ENCODE assay signal across 7 cellular contexts in the genomic region with DNA sequence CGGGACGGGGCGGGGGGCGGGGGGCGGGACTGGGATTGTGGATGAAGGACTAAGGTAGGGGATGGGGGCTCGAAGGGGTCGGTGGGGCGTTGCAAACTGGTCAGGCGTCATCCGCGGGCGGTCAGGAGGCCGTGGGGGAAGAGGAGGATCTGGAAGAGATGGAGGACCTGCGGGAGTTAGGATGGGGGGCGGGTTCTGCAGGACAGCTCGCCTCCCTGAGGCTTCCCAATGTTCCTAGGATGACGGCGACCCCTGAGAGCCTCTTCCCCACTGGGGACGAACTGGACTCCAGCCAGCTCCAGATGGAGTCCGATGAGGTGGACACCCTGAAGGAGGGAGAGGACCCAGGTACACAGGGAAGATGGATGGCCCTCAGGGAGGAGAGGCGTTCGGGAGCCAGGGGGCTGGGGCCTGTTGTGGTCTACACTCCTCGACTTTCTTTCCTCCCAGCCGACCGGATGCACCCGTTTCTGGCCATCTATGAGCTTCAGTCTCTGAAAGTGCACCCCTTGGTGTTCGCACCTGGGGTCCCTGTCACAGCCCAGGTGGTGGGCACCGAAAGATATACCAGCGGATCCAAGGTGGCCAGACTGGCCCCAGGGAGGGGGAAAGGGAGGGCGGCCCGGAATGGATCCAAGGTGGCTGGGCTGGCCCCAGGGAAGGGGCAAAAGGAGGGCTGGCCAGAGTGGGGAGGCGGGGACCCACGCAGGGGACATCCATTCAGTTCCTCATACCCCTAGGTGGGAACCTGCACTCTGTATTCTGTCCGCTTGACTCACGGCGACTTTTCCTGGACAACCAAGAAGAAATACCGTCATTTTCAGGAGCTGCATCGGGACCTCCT. TPM values are rescaled to one million over a fixed set of nuclear protein-coding genes. Genes with fewer than 3 reads are reported as not detected.
A peak's percentile ranks its signal among the peaks of the same experiment; 100 is the strongest.
DNase-seq lines count a peak whose midpoint lies in the region; FAIRE-seq and TF ChIP-seq lines count a peak whose summit lies in the region.

No MANE protein-coding gene starts in this region.

- H3K4me3 ChIP-seq in astrocyte of the cerebellum (ENCODE audit: low read depth, low read length): peak overlapping the region; percentile 72
- H3K4me3 ChIP-seq in keratinocyte (ENCODE audit: control insufficient read depth in 2 of 3, extremely low read depth in 1 of 3, insufficient read depth in 2 of 3, low read depth in 1 of 3, low read length in 3 of 3): peak overlapping the region; percentile 64 to 85 (median 72)
- H3K4me3 ChIP-seq in stomach smooth muscle (ENCODE audit: low read length in 2 of 2): peak overlapping the region; percentile 51 to 77

- in situ Hi-C loops in astrocyte of the cerebellum (cut with HindIII; ENCODE audit: low sequenced_read_pairs): no loop called here

- H4K20me1 ChIP-seq in keratinocyte (ENCODE audit: control insufficient read depth, extremely low read depth, insufficient read depth, low read length): no peaks in the 10 kb centered on the region

- H3K4me2 ChIP-seq in keratinocyte (ENCODE audit: control insufficient read depth, extremely low read depth, insufficient read depth, low read depth, low read length): peak overlapping the region; percentile 86

- H3K9ac ChIP-seq in keratinocyte (ENCODE audit: control insufficient read depth, extremely low read depth, insufficient read depth, low read length): peak overlapping the region; percentile 44
- H3K9ac ChIP-seq in stomach smooth muscle (ENCODE audit: low read length in 2 of 2): peak overlapping the region; percentile 38 to 55

- H3K79me2 ChIP-seq in keratinocyte (ENCODE audit: control insufficient read depth, insufficient read depth, low read length): peaks cover 4% of the 10 kb centered on the region

- dilution Hi-C loops in keratinocyte (cut with MboI; ENCODE audit: extremely low pct_ligation_motif_present, low sequenced_read_pairs): no loop called here

- H3K27ac ChIP-seq in keratinocyte (ENCODE audit: control insufficient read depth, insufficient read depth, low read length) (no peak overlapping the region), stomach smooth muscle (ENCODE audit: low read length) (no peak overlapping the region)

- no peaks in the 10 kb centered on the region for H3K27me3 ChIP-seq in keratinocyte (ENCODE audit: control insufficient read depth, extremely low read depth, insufficient read depth, low read length)
- H3K27me3 ChIP-seq in stomach smooth muscle (ENCODE audit: control insufficient read depth in 1 of 2, insufficient read depth in 2 of 2, low read length in 2 of 2): no peaks in the 10 kb centered on the region

- H3K36me3 ChIP-seq in keratinocyte (ENCODE audit: control insufficient read depth in 2 of 2, extremely low read depth in 1 of 2, insufficient read depth in 2 of 2, low read length in 2 of 2) (peaks cover 15 to 16% of the 10 kb centered on the region in 2 experiments), stomach smooth muscle (ENCODE audit: control insufficient read depth in 2 of 2, insufficient read depth in 2 of 2, low read length in 2 of 2) (peaks cover 0 to 4% of the 10 kb centered on the region in 2 donors)

- H3K9me3 ChIP-seq in keratinocyte (ENCODE audit: control insufficient read depth, low read depth, low read length): no peaks in the 10 kb centered on the region
- no peaks in the 10 kb centered on the region for H3K9me3 ChIP-seq in stomach smooth muscle (ENCODE audit: control insufficient read depth in 2 of 2, low read length in 2 of 2)

- no peaks in the 10 kb centered on the region for H3K9me1 ChIP-seq in keratinocyte (ENCODE audit: control insufficient read depth, extremely low read depth, insufficient read depth, low read length)

- FAIRE-seq in HTR-8/SVneo (lab: Jason Lieb, UNC): no peak
- no peak for FAIRE-seq in keratinocyte (lab: Jason Lieb, UNC)

- peak; percentile 31 for DNase-seq in HTR-8/SVneo (ENCODE audit: insufficient read length, low spot score)
- DNase-seq in astrocyte of the cerebellum (ENCODE audit: low read depth): no peak
- no peak for DNase-seq in keratinocyte (ENCODE audit: low read depth, low spot score)
- DNase-seq in NCI-H526 treated with DMSO at 0.1 percent for 48 hours (lab: John Stamatoyannopoulos, UW): no peak
- DNase-seq in NCI-H510A (lab: John Stamatoyannopoulos, UW): no peak
- no peak for DNase-seq in stimulated activated CD4-positive, alpha-beta T cell treated with anti-CD3 and anti-CD28 coated beads, Interleukin-12 subunit alpha, Interleukin-12 subunit beta, amount 100 ng/mL, for 4 hours

- H2AFZ ChIP-seq in keratinocyte (ENCODE audit: control insufficient read depth, low read length): peak overlapping the region; percentile 37

- TF ChIP-seq CTCF in astrocyte of the cerebellum (IDR thresholded peaks at IDR 0.05; ENCODE audit: low read depth, low read length, missing control alignments) (no peak), keratinocyte (optimal IDR thresholded peaks at IDR 0.05 in 1 of 3, IDR thresholded peaks at IDR 0.05 in 1 of 3, conservative IDR thresholded peaks at IDR 0.05 in 1 of 3; ENCODE audit: extremely low read depth in 1 of 3, insufficient read depth in 2 of 3, low read length in 3 of 3) (no peak)

- H3K4me1 ChIP-seq in keratinocyte (ENCODE audit: control insufficient read depth, extremely low read depth, insufficient read depth, low read length) (peaks cover 15% of the 10 kb centered on the region), stomach smooth muscle (ENCODE audit: control insufficient read depth, insufficient read depth, low read length) (peaks cover 13% of the 10 kb centered on the region)

RNA-seq across cellular contexts. Expression of gene PLD2, which starts 0.8 kb away (rescaled TPM):
- polyA plus RNA-seq in keratinocyte: 27.9 to 48.6 TPM (median 33.3 TPM) in 3 replicates
- polyA plus RNA-seq in keratinocyte (2011; ENCODE audit: low read depth): 95.5 TPM
- 14.8 and 22.0 TPM in 2 replicates for polyA plus RNA-seq in keratinocyte (2011; cell fraction: cytosol; rRNA removed)
- 88.1 and 92.1 TPM in 2 replicates for polyA plus RNA-seq in keratinocyte (2011; cell fraction: nucleus; rRNA removed)
- 25.4 and 50.3 TPM in 2 replicates for polyA plus RNA-seq in keratinocyte (2012; ENCODE audit: low replicate concordance)
- 46.1 to 62.1 TPM (median 51.1 TPM) in 3 replicates for polyA minus RNA-seq in keratinocyte
- 33.8 TPM for polyA minus RNA-seq in keratinocyte (2011; cell fraction: cytosol; rRNA and poly(A)+ RNA removed)
- polyA minus RNA-seq in keratinocyte (2011; cell fraction: nucleus; rRNA and poly(A)+ RNA removed): 40.4 and 48.3 TPM in 2 replicates

RNA-seq across cellular contexts. Expression of gene PSMB6, which starts 11.8 kb away (rescaled TPM):
- 191 to 245 TPM (median 225 TPM) in 3 replicates for polyA plus RNA-seq in keratinocyte
- 34.8 TPM for polyA plus RNA-seq in keratinocyte (2011; ENCODE audit: low read depth)
- 178 and 187 TPM in 2 replicates for polyA plus RNA-seq in keratinocyte (2011; cell fraction: cytosol; rRNA removed)
- 103 and 115 TPM in 2 replicates for polyA plus RNA-seq in keratinocyte (2011; cell fraction: nucleus; rRNA removed)
- polyA plus RNA-seq in keratinocyte (2012; ENCODE audit: low replicate concordance): 157 and 212 TPM in 2 replicates
- polyA minus RNA-seq in keratinocyte: 186 to 219 TPM (median 217 TPM) in 3 replicates
- polyA minus RNA-seq in keratinocyte (2011; cell fraction: cytosol; rRNA and poly(A)+ RNA removed): 127 TPM
- polyA minus RNA-seq in keratinocyte (2011; cell fraction: nucleus; rRNA and poly(A)+ RNA removed): 24.3 and 32.3 TPM in 2 replicates

RNA-seq across cellular contexts. Expression of gene GLTPD2, which starts 19.0 kb away (rescaled TPM):
- polyA plus RNA-seq in keratinocyte: not detected in 3 replicates
- polyA plus RNA-seq in keratinocyte (2011; ENCODE audit: low read depth): not detected
- not detected in 2 replicates for polyA plus RNA-seq in keratinocyte (2011; cell fraction: cytosol; rRNA removed)
- polyA plus RNA-seq in keratinocyte (2011; cell fraction: nucleus; rRNA removed): not detected in 2 replicates
- polyA plus RNA-seq in keratinocyte (2012; ENCODE audit: low replicate concordance): 0.18 and 0.28 TPM in 2 replicates
- not detected in 3 replicates for polyA minus RNA-seq in keratinocyte
- not detected for polyA minus RNA-seq in keratinocyte (2011; cell fraction: cytosol; rRNA and poly(A)+ RNA removed)
- not detected in 2 replicates for polyA minus RNA-seq in keratinocyte (2011; cell fraction: nucleus; rRNA and poly(A)+ RNA removed)

RNA-seq across cellular contexts. Expression of gene VMO1, which starts 21.6 kb away (rescaled TPM):
- polyA plus RNA-seq in keratinocyte: 0.14 to 0.42 TPM in 2 of 3 replicates, not detected in the other
- polyA plus RNA-seq in keratinocyte (2011; ENCODE audit: low read depth): not detected
- polyA plus RNA-seq in keratinocyte (2011; cell fraction: cytosol; rRNA removed): 0.23 TPM in 1 of 2 replicates, not detected in the other
- 0.48 TPM in 1 of 2 replicates, not detected in the other for polyA plus RNA-seq in keratinocyte (2011; cell fraction: nucleus; rRNA removed)
- polyA plus RNA-seq in keratinocyte (2012; ENCODE audit: low replicate concordance): 0.25 and 0.58 TPM in 2 replicates
- polyA minus RNA-seq in keratinocyte: not detected in 3 replicates
- polyA minus RNA-seq in keratinocyte (2011; cell fraction: cytosol; rRNA and poly(A)+ RNA removed): not detected
- polyA minus RNA-seq in keratinocyte (2011; cell fraction: nucleus; rRNA and poly(A)+ RNA removed): not detected in 2 replicates
